Comparison of ENCODE assay signal across 1 cellular context in genomic region chr2:67954125-67954748, GRCh38.
TF ChIP-seq lines count a peak whose summit lies in the region.

No MANE protein-coding gene starts in this region.

TF ChIP-seq in HepG2, 621 proteins besides CTCF, POLR2A, EP300 and RAD21 (continued from another document and continues in another):
- TF ChIP-seq PLSCR1 (CRISPR knock-in tag; IDR thresholded peaks at IDR 0.05; ENCODE audit: borderline replicate concordance) (no peak), DNMT3B (CRISPR knock-in tag; conservative IDR thresholded peaks at IDR 0.05) (no peak), PHB2 (IDR thresholded peaks at IDR 0.05; ENCODE audit: partially characterized antibody) (no peak), HCFC1 (IDR thresholded peaks at IDR 0.05; ENCODE audit: low read depth, low read length) (no peak), ZNF329 (CRISPR knock-in tag; IDR thresholded peaks at IDR 0.05; ENCODE audit: low read depth) (no peak), ZNF580 (CRISPR knock-in tag; IDR thresholded peaks at IDR 0.05; ENCODE audit: borderline replicate concordance, low read depth) (no peak), ZSCAN31 (CRISPR knock-in tag; IDR thresholded peaks at IDR 0.05; ENCODE audit: low read depth) (no peak), ARID2 (CRISPR knock-in tag; IDR thresholded peaks at IDR 0.05; ENCODE audit: borderline replicate concordance) (no peak), ZNF703 (CRISPR knock-in tag; IDR thresholded peaks at IDR 0.05; ENCODE audit: borderline replicate concordance) (no peak), HMG20A (CRISPR knock-in tag; IDR thresholded peaks at IDR 0.05; ENCODE audit: borderline replicate concordance) (no peak; the same call in 1 of the 2 replicates), MBD4 (IDR thresholded peaks at IDR 0.05; ENCODE audit: borderline replicate concordance, low read length) (no peak), BHLHE40 (IDR thresholded peaks at IDR 0.05; ENCODE audit: low read length) (peak; percentile 67), ZNF367 (CRISPR knock-in tag; IDR thresholded peaks at IDR 0.05; ENCODE audit: borderline replicate concordance) (no peak), HHEX (CRISPR knock-in tag; IDR thresholded peaks at IDR 0.05) (no peak), JUN (CRISPR knock-in tag; IDR thresholded peaks at IDR 0.05) (no peak), HOXA9 (CRISPR knock-in tag; IDR thresholded peaks at IDR 0.05; ENCODE audit: borderline replicate concordance) (no peak), GABPA (IDR thresholded peaks at IDR 0.05; ENCODE audit: low read depth, low read length) (no peak), GABPA (CRISPR knock-in tag; IDR thresholded peaks at IDR 0.05; ENCODE audit: low read depth) (peak; percentile 33), TCF7L2 (IDR thresholded peaks at IDR 0.05; ENCODE audit: low read depth, low read length) (no peak), ZNF879 (CRISPR knock-in tag; IDR thresholded peaks at IDR 0.05) (0 out of 2 replicates have a peak, but pooled peaks have one; percentile 46), SRSF1 (optimal IDR thresholded peaks at IDR 0.05; ENCODE audit: low read depth, low read length) (no peak), ZNF333 (CRISPR knock-in tag; IDR thresholded peaks at IDR 0.05; ENCODE audit: borderline replicate concordance) (no peak), MBNL3 (CRISPR knock-in tag; conservative IDR thresholded peaks at IDR 0.05) (no peak), SATB2 (CRISPR knock-in tag; IDR thresholded peaks at IDR 0.05) (no peak), ELF1 (CRISPR knock-in tag; IDR thresholded peaks at IDR 0.05) (peak; percentile 50; the same call in 1 of the 2 replicates), GATAD1 (CRISPR knock-in tag; IDR thresholded peaks at IDR 0.05) (no peak), SOX5 (CRISPR knock-in tag; IDR thresholded peaks at IDR 0.05; ENCODE audit: borderline replicate concordance) (peak; percentile 93), BCL6 (CRISPR knock-in tag; IDR thresholded peaks at IDR 0.05) (peak; percentile 43; the same call in 1 of the 2 replicates), HOXD1 (CRISPR knock-in tag; IDR thresholded peaks at IDR 0.05) (no peak), FOXP1 (IDR thresholded peaks at IDR 0.05) (no peak), FOXP1 (CRISPR knock-in tag; IDR thresholded peaks at IDR 0.05) (peak; percentile 83), PRMT3 (CRISPR knock-in tag; IDR thresholded peaks at IDR 0.05; ENCODE audit: borderline replicate concordance, low read depth) (no peak), CENPX (CRISPR knock-in tag; IDR thresholded peaks at IDR 0.05) (no peak), MAFG (CRISPR knock-in tag; IDR thresholded peaks at IDR 0.05) (no peak), KLF6 (CRISPR knock-in tag; IDR thresholded peaks at IDR 0.05) (no peak), CC2D1A (CRISPR knock-in tag; IDR thresholded peaks at IDR 0.05) (no peak), SMAD9 (CRISPR knock-in tag; IDR thresholded peaks at IDR 0.05) (no peak), THAP7 (CRISPR knock-in tag; IDR thresholded peaks at IDR 0.05) (no peak), NCOR1 (IDR thresholded peaks at IDR 0.05; ENCODE audit: borderline replicate concordance, low read length) (no peak; the same call in 1 of the 2 replicates), ZFP37 (CRISPR knock-in tag; IDR thresholded peaks at IDR 0.05; ENCODE audit: borderline replicate concordance) (no peak), RNF219 (CRISPR knock-in tag; IDR thresholded peaks at IDR 0.05) (no peak), CBFB (CRISPR knock-in tag; IDR thresholded peaks at IDR 0.05) (no peak), ZBTB46 (CRISPR knock-in tag; IDR thresholded peaks at IDR 0.05; ENCODE audit: borderline replicate concordance) (no peak), MLX (CRISPR knock-in tag; IDR thresholded peaks at IDR 0.05) (peak; percentile 86), YY1 (IDR thresholded peaks at IDR 0.05; ENCODE audit: insufficient read depth, insufficient replicate concordance, low read depth, low read length) (no peak), RNF2 (conservative IDR thresholded peaks at IDR 0.05; ENCODE audit: low read depth) (no peak), ZNF816 (CRISPR knock-in tag; IDR thresholded peaks at IDR 0.05; ENCODE audit: borderline replicate concordance) (no peak), NRL (CRISPR knock-in tag; IDR thresholded peaks at IDR 0.05; ENCODE audit: borderline replicate concordance) (no peak), ZNF549 (CRISPR knock-in tag; IDR thresholded peaks at IDR 0.05) (no peak), ATF1 (CRISPR knock-in tag; IDR thresholded peaks at IDR 0.05) (peak; percentile 71), PBX2 (CRISPR knock-in tag; IDR thresholded peaks at IDR 0.05) (no peak), FLYWCH1 (CRISPR knock-in tag; IDR thresholded peaks at IDR 0.05) (no peak), MAF1 (CRISPR knock-in tag; IDR thresholded peaks at IDR 0.05; ENCODE audit: borderline replicate concordance) (no peak), ZSCAN9 (CRISPR knock-in tag; IDR thresholded peaks at IDR 0.05; ENCODE audit: borderline replicate concordance) (no peak), ZNF878 (CRISPR knock-in tag; IDR thresholded peaks at IDR 0.05) (peak; percentile 78), ZNF136 (CRISPR knock-in tag; IDR thresholded peaks at IDR 0.05; ENCODE audit: low read depth) (no peak), ZNF792 (CRISPR knock-in tag; IDR thresholded peaks at IDR 0.05) (no peak), ZBTB33 (CRISPR knock-in tag; IDR thresholded peaks at IDR 0.05) (no peak), HIVEP1 (CRISPR knock-in tag; IDR thresholded peaks at IDR 0.05) (no peak), ELF4 (CRISPR knock-in tag; IDR thresholded peaks at IDR 0.05; ENCODE audit: borderline replicate concordance) (no peak; the same call in 1 of the 2 replicates), ZNF747 (CRISPR knock-in tag; IDR thresholded peaks at IDR 0.05; ENCODE audit: borderline replicate concordance) (peak; percentile 80)
- TF ChIP-seq, protein P1, sequence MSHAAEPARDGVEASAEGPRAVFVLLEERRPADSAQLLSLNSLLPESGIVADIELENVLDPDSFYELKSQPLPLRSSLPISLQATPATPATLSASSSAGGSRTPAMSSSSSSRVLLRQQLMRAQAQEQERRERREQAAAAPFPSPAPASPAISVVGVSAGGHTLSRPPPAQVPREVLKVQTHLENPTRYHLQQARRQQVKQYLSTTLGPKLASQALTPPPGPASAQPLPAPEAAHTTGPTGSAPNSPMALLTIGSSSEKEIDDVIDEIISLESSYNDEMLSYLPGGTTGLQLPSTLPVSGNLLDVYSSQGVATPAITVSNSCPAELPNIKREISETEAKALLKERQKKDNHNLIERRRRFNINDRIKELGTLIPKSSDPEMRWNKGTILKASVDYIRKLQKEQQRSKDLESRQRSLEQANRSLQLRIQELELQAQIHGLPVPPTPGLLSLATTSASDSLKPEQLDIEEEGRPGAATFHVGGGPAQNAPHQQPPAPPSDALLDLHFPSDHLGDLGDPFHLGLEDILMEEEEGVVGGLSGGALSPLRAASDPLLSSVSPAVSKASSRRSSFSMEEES (CRISPR knock-in tag; IDR thresholded peaks at IDR 0.05): peak; percentile 89
- TF ChIP-seq, protein P2, sequence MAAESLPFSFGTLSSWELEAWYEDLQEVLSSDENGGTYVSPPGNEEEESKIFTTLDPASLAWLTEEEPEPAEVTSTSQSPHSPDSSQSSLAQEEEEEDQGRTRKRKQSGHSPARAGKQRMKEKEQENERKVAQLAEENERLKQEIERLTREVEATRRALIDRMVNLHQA (CRISPR knock-in tag; IDR thresholded peaks at IDR 0.05): 0 out of 2 replicates have a peak, but pooled peaks have one; percentile 19
- TF ChIP-seq, protein P3, sequence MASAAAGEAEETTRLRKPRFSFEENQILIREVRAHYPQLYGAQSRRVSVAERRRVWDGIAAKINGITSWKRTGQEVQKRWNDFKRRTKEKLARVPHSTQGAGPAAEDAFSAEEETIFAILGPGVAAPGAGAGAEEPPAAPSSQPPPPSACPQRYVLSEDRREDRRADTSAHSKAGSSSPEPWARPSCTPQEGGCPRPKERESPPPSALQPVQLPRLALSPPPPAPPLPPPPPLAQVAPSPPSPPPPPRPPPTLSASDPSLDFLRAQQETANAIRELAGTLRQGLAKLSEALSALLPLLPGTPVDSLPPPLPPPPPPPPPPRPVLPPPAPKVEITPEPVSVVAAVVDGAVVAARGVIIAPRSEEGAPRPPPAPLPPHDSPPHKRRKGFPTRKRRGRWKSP (CRISPR knock-in tag; IDR thresholded peaks at IDR 0.05): peak; percentile 37; the same call in 1 of the 2 replicates
